ENCODE assay signal across 8 cellular contexts in genomic region chr13:49936085-49936942, GRCh38. TPM values are rescaled to one million over a fixed set of nuclear protein-coding genes. Genes with fewer than 3 reads are reported as not detected.
A peak's percentile ranks its signal among the peaks of the same experiment; 100 is the strongest.
DNase-seq lines count a peak whose midpoint lies in the region; ATAC-seq and TF ChIP-seq lines count a peak whose summit lies in the region.

Gene SPRYD7, minus strand, starts transcription at chr13:49936340. Its CDS starts 105 bp downstream, at chr13:49936235.

- H3K79me2 ChIP-seq in hepatocyte, result peaks cover 38% of the 10 kb centered on the region

- H2AFZ ChIP-seq in hepatocyte, result peak within 1 kb of the TSS; percentile 85

- WGBS in hepatocyte (ENCODE audit: low lambda C conversion rate, missing lambda C conversion rate), result 2% methylated on average over 57 of the region's 65 CpGs
- WGBS in aorta, 2 donors, result 0 to 1% methylated on average over 59 to 65 of the region's 65 CpGs

- no peaks in the 10 kb centered on the region for H3K9me3 ChIP-seq in hepatocyte (ENCODE audit: low read depth)
- H3K9me3 ChIP-seq in aorta (ENCODE audit: control insufficient read depth, low read length), result no peaks in the 10 kb centered on the region

- H3K36me3 ChIP-seq in hepatocyte (replicated peaks; ENCODE audit: insufficient read depth, low read depth), result no peaks in the 10 kb centered on the region
- H3K36me3 ChIP-seq in rectal smooth muscle tissue (ENCODE audit: control insufficient read depth, insufficient read depth, low read length), result no peaks in the 10 kb centered on the region
- H3K36me3 ChIP-seq in aorta (ENCODE audit: control insufficient read depth in 1 of 2, insufficient read depth in 2 of 2, low read length in 1 of 2), result no peaks in the 10 kb centered on the region

- H3K9ac ChIP-seq in rectal smooth muscle tissue (ENCODE audit: low read length), result peak within 1 kb of the TSS; percentile 80

- H3K27ac ChIP-seq in hepatocyte (peak within 1 kb of the TSS; percentile 82), rectal smooth muscle tissue (ENCODE audit: low read depth, low read length) (peak within 1 kb of the TSS; percentile 78), aorta (ENCODE audit: low read depth in 1 of 2, low read length in 2 of 2) (peak within 1 kb of the TSS in 1 of 2 donors; percentile 19)

- no peaks in the 10 kb centered on the region for H4K20me1 ChIP-seq in hepatocyte (ENCODE audit: insufficient read depth, poor library complexity, severe bottlenecking)

- H3K4me2 ChIP-seq in hepatocyte, result peak within 1 kb of the TSS; percentile 93

- TF ChIP-seq CTCF in astrocyte of the cerebellum (IDR thresholded peaks at IDR 0.05; ENCODE audit: low read depth, low read length, missing control alignments), result peak; percentile 90
- peak; percentile 98 for TF ChIP-seq CTCF in hepatocyte (IDR thresholded peaks at IDR 0.05; ENCODE audit: poor library complexity)

- no peaks in the 10 kb centered on the region for H3K27me3 ChIP-seq in hepatocyte
- H3K27me3 ChIP-seq in rectal smooth muscle tissue (ENCODE audit: control insufficient read depth, insufficient read depth, low read length), result no peaks in the 10 kb centered on the region
- H3K27me3 ChIP-seq in aorta (ENCODE audit: control insufficient read depth in 1 of 2, insufficient read depth in 2 of 2, low read length in 1 of 2), result no peaks in the 10 kb centered on the region

- H3K9me2 ChIP-seq in hepatocyte (replicated peaks; ENCODE audit: insufficient read depth), result no peaks in the 10 kb centered on the region

- H3K4me3 ChIP-seq in astrocyte of the cerebellum (ENCODE audit: low read depth, low read length) (peak within 1 kb of the TSS; percentile 84), hepatocyte (peak within 1 kb of the TSS; percentile 63), rectal smooth muscle tissue (ENCODE audit: low read length) (peak within 1 kb of the TSS; percentile 77), aorta (ENCODE audit: low read length in 2 of 2) (peak within 1 kb of the TSS; percentile 69 to 84)

- H3K4me1 ChIP-seq in hepatocyte (ENCODE audit: insufficient read depth), result peaks cover 10% of the 10 kb centered on the region
- H3K4me1 ChIP-seq in rectal smooth muscle tissue (ENCODE audit: control insufficient read depth, insufficient read depth, low read length), result peaks cover 6% of the 10 kb centered on the region
- no peaks in the 10 kb centered on the region for H3K4me1 ChIP-seq in aorta (ENCODE audit: control insufficient read depth in 1 of 2, insufficient read depth in 2 of 2, low read length in 2 of 2)

- intact Hi-C loops in aorta (cut with DNase I), result loop anchor here in 1 of 2 donors (2.0 kb wide), 1 partner anchor 144 kb away; the partner anchor contains the start of gene KPNA3

- in situ Hi-C loops in astrocyte of the cerebellum (cut with HindIII; ENCODE audit: low sequenced_read_pairs), result no loop called here

- ATAC-seq in GM18508 (IDR thresholded peaks at IDR 0.05; ENCODE audit: insufficient read depth, unreplicated experiment) (peak; percentile 86), HG02981 (IDR thresholded peaks at IDR 0.05; ENCODE audit: unreplicated experiment) (peak; percentile 99), aorta (ENCODE audit: low FRiP score) (peak; percentile 100)

- DNase-seq in NCI-H1930 (lab: John Stamatoyannopoulos, UW) (peak; percentile 98), T-helper 22 cell (ENCODE audit: low read depth) (peak; percentile 85), astrocyte of the cerebellum (ENCODE audit: low read depth) (peak; percentile 93), hepatocyte (ENCODE audit: low spot score) (peak; percentile 99), aorta (peak; percentile 99 to 100)

RNA-seq across cellular contexts. Expression of gene SPRYD7, which starts in this region (rescaled TPM):
- total RNA-seq in hepatocyte, result 10.3 and 12.1 TPM in 2 replicates
- polyA plus RNA-seq in hepatocyte, result 15.9 and 16.6 TPM in 2 replicates
- 1 to 10 TPM; 7.3 to 8.6 TPM for total RNA-seq in aorta
- 1 to 10 TPM; 3.4 to 7.0 TPM for polyA plus RNA-seq in aorta
